Comparison of ENCODE assay signal across 15 cellular contexts in the genomic region with DNA sequence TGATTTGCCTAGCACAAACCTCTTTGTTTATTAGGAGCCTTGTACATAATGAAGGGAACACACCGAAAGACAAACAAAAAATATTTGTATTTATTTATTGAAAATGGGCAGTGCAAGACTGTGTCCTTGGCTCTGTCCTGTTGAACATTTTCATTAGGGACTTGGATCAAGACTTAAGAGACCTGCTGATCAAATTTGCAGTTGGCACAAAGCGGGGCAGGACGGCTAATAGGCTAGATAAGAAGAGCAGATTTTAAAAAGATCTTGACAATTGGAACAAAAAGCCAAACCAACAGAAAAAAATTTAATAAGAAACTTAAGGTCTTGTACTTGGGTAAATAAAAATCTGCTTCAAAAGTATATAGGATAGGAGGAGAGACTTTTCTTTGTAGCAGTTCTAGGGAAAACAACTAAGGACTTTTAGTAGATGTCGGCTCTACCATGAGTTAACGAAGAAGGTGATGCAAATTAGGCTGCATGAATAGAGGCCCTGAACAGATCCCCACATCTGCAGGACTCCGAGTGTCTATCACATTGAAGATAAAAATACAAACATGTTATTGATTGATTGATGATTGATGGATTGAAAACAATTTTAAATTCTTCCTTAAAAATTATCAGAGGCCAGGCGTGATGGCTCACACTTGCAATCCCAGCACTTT.
"Had no signal": no experiment of that assay in that cellular context is flagged by ENCODE, and none has a peak within 500 bp of the region (broad histone marks: within the 10 kb centered on the region; RNA-seq: fewer than 3 reads in every experiment).

No MANE protein-coding gene starts in this region.

- H3K9me3 ChIP-seq: lower lobe of right lung, suprapubic skin, transverse colon, vagina had no signal

- H3K4me1 ChIP-seq: lower lobe of right lung, suprapubic skin, transverse colon, vagina had no signal

- H2AFZ ChIP-seq: hepatocyte had no signal

- DNase-seq: activated CD4-positive, alpha-beta T cell treated with anti-CD3 and anti-CD28 coated beads, Interleukin-2, amount 50 U/mL, for 48 hours; activated T-cell treated with anti-CD3 and anti-CD28 coated beads for 4 hours; effector CD8-positive, alpha-beta T cell; foreskin fibroblast; left cardiac atrium; lower lobe of right lung; occipital lobe; posterior cingulate gyrus; retina; stimulated activated CD8-positive, alpha-beta memory T cell treated with anti-CD3 and anti-CD28 coated beads, Interleukin-4, amount 100 ng/mL, for 48 hours; transverse colon; WERI-Rb-1 had no signal

- H3K27me3 ChIP-seq: hepatocyte, suprapubic skin, transverse colon, vagina had no signal

- H3K4me3 ChIP-seq: hepatocyte, lower lobe of right lung, suprapubic skin, transverse colon, vagina had no signal

- H3K79me2 ChIP-seq: hepatocyte had no signal

- H3K4me2 ChIP-seq: hepatocyte had no signal

- H3K36me3 ChIP-seq: lower lobe of right lung, suprapubic skin, transverse colon, vagina, WERI-Rb-1 had no signal

- H3K27ac ChIP-seq: hepatocyte, lower lobe of right lung, suprapubic skin, transverse colon, vagina, WERI-Rb-1 had no signal

- ATAC-seq: left cardiac atrium had no signal
